1 cellular context compared by ENCODE assay signal in genomic region chr7:50621932-50622587, GRCh38.
TF ChIP-seq lines count a peak whose summit lies in the region.

No MANE protein-coding gene starts in this region.

TF ChIP-seq in SK-N-SH, 30 proteins besides CTCF, POLR2A, EP300 and RAD21 (continued from another document):
- TF ChIP-seq IRF3 (IDR thresholded peaks at IDR 0.05; ENCODE audit: low read depth, low read length) (no peak), TAF1 (IDR thresholded peaks at IDR 0.05; ENCODE audit: borderline replicate concordance, low read depth, low read length) (no peak), CHD2 (IDR thresholded peaks at IDR 0.05; ENCODE audit: low read length, partially characterized antibody) (no peak)
